Comparison of ENCODE assay signal across 10 cellular contexts in the genomic region with DNA sequence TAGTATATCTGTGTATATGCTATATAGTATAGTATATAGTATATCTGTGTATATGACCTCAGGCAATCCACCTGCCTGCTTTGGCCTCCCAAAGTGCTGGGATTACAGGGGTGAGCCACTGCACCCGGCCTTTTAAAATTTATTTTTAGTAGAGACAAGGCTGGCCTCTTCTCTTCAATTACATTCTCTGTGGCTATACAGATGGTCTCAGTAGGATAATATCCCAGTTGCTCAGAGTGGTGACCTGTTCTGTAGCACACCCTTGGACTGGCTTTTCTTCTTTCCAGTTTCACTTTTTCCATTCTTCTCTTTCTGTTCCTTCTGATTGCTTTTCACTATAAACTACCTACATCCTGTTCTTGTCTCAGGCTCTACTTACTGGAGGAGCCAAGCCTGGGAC. TPM values are rescaled to one million over a fixed set of nuclear protein-coding genes. Genes with fewer than 3 reads are reported as not detected.
A peak's percentile ranks its signal among the peaks of the same experiment; 100 is the strongest.
DNase-seq lines count a peak whose midpoint lies in the region; TF ChIP-seq lines count a peak whose summit lies in the region.
"Had no signal": no experiment of that assay in that cellular context is flagged by ENCODE, and none has a peak within 500 bp of the region (broad histone marks: within the 10 kb centered on the region; RNA-seq: fewer than 3 reads in every experiment).

No MANE protein-coding gene starts in this region.

- TF ChIP-seq POLR2A in spleen (IDR thresholded peaks at IDR 0.05), result no peak

- H3K79me2 ChIP-seq in hepatocyte, result peaks cover 5% of the 10 kb centered on the region

- peaks cover 20 to 51% (median 40%) of the 10 kb centered on the region in 10 experiments for H3K4me1 ChIP-seq in BLaER1 treated with 17β-estradiol and CSF1 and Interleukin-3, amounts not matched to agents 10 nM and 100 nM
- H3K4me1 ChIP-seq in hepatocyte (ENCODE audit: insufficient read depth) (peaks cover 7% of the 10 kb centered on the region), spleen (peaks cover 16 to 51% (median 39%) of the 10 kb centered on the region in 6 donors)

- H3K9ac ChIP-seq in BLaER1 treated with 17β-estradiol and CSF1 and Interleukin-3, amounts not matched to agents 10 nM and 100 nM, result no peak overlapping the region
- H3K9ac ChIP-seq in SK-N-MC (ENCODE audit: insufficient read length), result no peak overlapping the region

- intact Hi-C loops in spleen (cut with DNase I; ENCODE audit: low total_unique reads), result loop anchor here (10.0 kb wide), 1 partner anchor 50 kb away; no protein-coding TSS in a partner anchor

- peaks cover 0 to 1% (median 0%) of the 10 kb centered on the region in 11 experiments; a peak in 2 of 22 replicates for H3K36me3 ChIP-seq in BLaER1 treated with 17β-estradiol and CSF1 and Interleukin-3, amounts not matched to agents 10 nM and 100 nM
- H3K36me3 ChIP-seq in SK-N-MC (ENCODE audit: insufficient read depth, low read length), result no peaks in the 10 kb centered on the region
- H3K36me3 ChIP-seq in hepatocyte (replicated peaks; ENCODE audit: insufficient read depth, low read depth), result no peaks in the 10 kb centered on the region
- no peaks in the 10 kb centered on the region for H3K36me3 ChIP-seq in spleen
- H3K36me3 ChIP-seq: BE2C had no signal

- TF ChIP-seq CTCF in hepatocyte (IDR thresholded peaks at IDR 0.05; ENCODE audit: poor library complexity) (no peak), spleen (IDR thresholded peaks at IDR 0.05 in 8 of 11, conservative IDR thresholded peaks at IDR 0.05 in 3 of 11) (no peak)

- no peaks in the 10 kb centered on the region for H3K9me3 ChIP-seq in BLaER1 treated with 17β-estradiol and CSF1 and Interleukin-3, amounts not matched to agents 10 nM and 100 nM (replicated peaks in 1 of 11)
- H3K9me3 ChIP-seq in SK-N-MC (ENCODE audit: low read depth, low read length), result no peaks in the 10 kb centered on the region
- no peaks in the 10 kb centered on the region for H3K9me3 ChIP-seq in hepatocyte (ENCODE audit: low read depth)
- H3K9me3 ChIP-seq in spleen, result peaks cover 0 to 4% (median 0%) of the 10 kb centered on the region in 8 donors
- H3K9me3 ChIP-seq: BE2C had no signal

- H3K4me2 ChIP-seq in BLaER1 treated with 17β-estradiol and CSF1 and Interleukin-3, amounts not matched to agents 10 nM and 100 nM, result peak overlapping the region in 10 of 11 experiments; percentile 6 to 99 (median 92); a peak in 18 of 22 replicates
- no peak overlapping the region for H3K4me2 ChIP-seq in hepatocyte

- H3K4me3 ChIP-seq in BLaER1 treated with 17β-estradiol and CSF1 and Interleukin-3, amounts not matched to agents 10 nM and 100 nM, result no peak overlapping the region
- H3K4me3 ChIP-seq in SK-N-MC (no peak overlapping the region), hepatocyte (no peak overlapping the region), skin epidermis (no peak overlapping the region), spleen (no peak overlapping the region)

- H3K27me3 ChIP-seq in BLaER1 treated with 17β-estradiol and CSF1 and Interleukin-3, amounts not matched to agents 10 nM and 100 nM, result no peaks in the 10 kb centered on the region
- H3K27me3 ChIP-seq in hepatocyte, result no peaks in the 10 kb centered on the region
- peaks cover 0 to 60% (median 11%) of the 10 kb centered on the region in 7 donors for H3K27me3 ChIP-seq in spleen (replicated peaks in 1 of 7)
- H3K27me3 ChIP-seq: BE2C had no signal

- DNase-seq in SK-N-MC (ENCODE audit: low read depth, low spot score) (no peak), hepatocyte (ENCODE audit: low spot score) (no peak), spleen (no peak), NCI-H82 treated with DMSO at 0.1 percent for 48 hours (lab: John Stamatoyannopoulos, UW; ENCODE audit: unreplicated experiment) (no peak), Kasumi-1 (lab: John Stamatoyannopoulos, UW) (no peak)
- no peak for DNase-seq in stimulated activated CD4-positive, alpha-beta T cell treated with anti-CD3 and anti-CD28 coated beads, Interleukin-2, amount 100 ng/mL, for 48 hours

- no peaks in the 10 kb centered on the region for H3K9me2 ChIP-seq in hepatocyte (replicated peaks; ENCODE audit: insufficient read depth)

- H3K27ac ChIP-seq in BLaER1 treated with 17β-estradiol and CSF1 and Interleukin-3, amounts not matched to agents 10 nM and 100 nM, result no peak overlapping the region
- H3K27ac ChIP-seq in SK-N-MC (peak overlapping the region; percentile 63; the same call in 1 of the 2 replicates), hepatocyte (peak overlapping the region; percentile 98), skin epidermis (peak overlapping the region in 16 of 21 experiments; percentile 73 to 94 (median 85)), spleen (no peak overlapping the region)

- no peak overlapping the region for H2AFZ ChIP-seq in hepatocyte

- H4K20me1 ChIP-seq in BLaER1 treated with 17β-estradiol and CSF1 and Interleukin-3, amounts not matched to agents 10 nM and 100 nM, result peaks cover 0 to 1% (median 0%) of the 10 kb centered on the region in 11 experiments; a peak in 1 of 22 replicates
- H4K20me1 ChIP-seq in hepatocyte (ENCODE audit: insufficient read depth, poor library complexity, severe bottlenecking), result no peaks in the 10 kb centered on the region

- WGBS in hepatocyte (ENCODE audit: low lambda C conversion rate, missing lambda C conversion rate), result 90% methylated on average over 1 of the region's 1 CpG
- WGBS in spleen, 5 donors, result 76 to 94% (median 88%) methylated on average over 1 of the region's 1 CpG

RNA-seq across cellular contexts. Expression of gene NFATC4, which starts 3.1 kb away (rescaled TPM):
- total RNA-seq in hepatocyte, result 37.8 and 45.0 TPM in 2 replicates
- 68.8 and 84.5 TPM in 2 replicates for polyA plus RNA-seq in hepatocyte
- 10 to 100 TPM; 10.7 to 29.2 (median 20.2) TPM for total RNA-seq in spleen
- 100 to 1,000 TPM in 1 of 3 donors, 10 to 100 TPM in 2; 51.1 to 145 (median 99.9) TPM for polyA plus RNA-seq in spleen
- polyA plus RNA-seq: immature natural killer cell had no signal

RNA-seq across cellular contexts. Expression of gene RIPK3, which starts 25.1 kb away (rescaled TPM):
- total RNA-seq in hepatocyte, result 4.8 and 9.1 TPM in 2 replicates
- 7.0 and 7.4 TPM in 2 replicates for polyA plus RNA-seq in hepatocyte
- 10 to 100 TPM; 24.8 to 42.4 (median 32.6) TPM for total RNA-seq in spleen
- 10 to 100 TPM; 14.0 to 18.4 (median 14.7) TPM for polyA plus RNA-seq in spleen

RNA-seq across cellular contexts. Expression of gene ADCY4, which starts 30.0 kb away (rescaled TPM):
- total RNA-seq in hepatocyte, result 0.63 and 1.4 TPM in 2 replicates
- 1.3 and 4.1 TPM in 2 replicates for polyA plus RNA-seq in hepatocyte
- 100 to 1,000 TPM in 1 of 7 donors, 10 to 100 TPM in 6; 34.4 to 114 (median 68.7) TPM for total RNA-seq in spleen
- 10 to 100 TPM; 13.0 to 53.5 (median 34.0) TPM for polyA plus RNA-seq in spleen

RNA-seq across cellular contexts. Expression of gene NYNRIN, which starts 34.0 kb away (rescaled TPM):
- 41.7 and 56.5 TPM in 2 replicates for total RNA-seq in hepatocyte
- 34.4 and 34.5 TPM in 2 replicates for polyA plus RNA-seq in hepatocyte
- 10 to 100 TPM in 5 of 7 donors, 1 to 10 TPM in 2; 4.7 to 18.0 (median 12.0) TPM for total RNA-seq in spleen
- polyA plus RNA-seq in spleen, result 1 to 10 TPM in 2 of 3 donors, under 1 TPM in 1; 0.87 to 2.7 (median 2.2) TPM

RNA-seq across cellular contexts. Expression of gene LTB4R, which starts 53.5 kb away (rescaled TPM):
- 4.2 and 5.1 TPM in 2 replicates for total RNA-seq in hepatocyte
- 3.6 and 6.2 TPM in 2 replicates for polyA plus RNA-seq in hepatocyte
- total RNA-seq in spleen, result 10 to 100 TPM; 20.9 to 50.4 (median 35.8) TPM
- polyA plus RNA-seq in spleen, result 10 to 100 TPM; 13.9 to 28.6 (median 28.6) TPM

Comparison
In these comparisons a context has a peak if more than half of its experiments do, and no peak if none do; other contexts are left out.
1. H3K27ac ChIP-seq: peak in SK-N-MC (single experiment), hepatocyte (single experiment) and skin epidermis (16 of 21); none in BLaER1 treated with 17β-estradiol and CSF1 and Interleukin-3, amounts not matched to agents 10 nM and 100 nM (0 of 11) and spleen (0 of 8).
2. RNA of gene ADCY4, which starts 30.0 kb away (total RNA-seq): 34.4 to 114 TPM in spleen; 0.63 to 1.4 TPM in hepatocyte; every median in the first group is over 10 times any median in the second.